ENCODE assay signal across 8 cellular contexts in genomic region chr1:52053862-52054261, GRCh38. TPM values are rescaled to one million over a fixed set of nuclear protein-coding genes. Genes with fewer than 3 reads are reported as not detected.
DNase-seq lines count a peak whose midpoint lies in the region; ATAC-seq, FAIRE-seq and TF ChIP-seq lines count a peak whose summit lies in the region.

No MANE protein-coding gene starts in this region.

- H3K9me2 ChIP-seq in PC-3 (replicated peaks; ENCODE audit: low read length), result no peaks in the 10 kb centered on the region

- no peaks in the 10 kb centered on the region for H3K9me3 ChIP-seq in PC-3 (ENCODE audit: low read length)
- no peaks in the 10 kb centered on the region for H3K9me3 ChIP-seq in kidney (ENCODE audit: control insufficient read depth in 1 of 2, low read length in 2 of 2)

- H3K9me3 Mint-ChIP-seq in progenitor cell of endocrine pancreas (ENCODE audit: low read depth), result no peaks in the 10 kb centered on the region

- no peak for TF ChIP-seq CTCF in GM12865 (IDR thresholded peaks at IDR 0.05; ENCODE audit: insufficient read depth, low read depth, low read length, missing control alignments)
- no peak for TF ChIP-seq CTCF in PC-3 (conservative IDR thresholded peaks at IDR 0.05; ENCODE audit: low read depth, low read length)
- no peak for TF ChIP-seq CTCF in epithelial cell of proximal tubule (conservative IDR thresholded peaks at IDR 0.05; ENCODE audit: low read depth, low read length)
- TF ChIP-seq CTCF in progenitor cell of endocrine pancreas (IDR thresholded peaks at IDR 0.05; ENCODE audit: unreplicated experiment), result no peak
- TF ChIP-seq CTCF in kidney (IDR thresholded peaks at IDR 0.05; ENCODE audit: borderline replicate concordance, extremely low read depth, insufficient read depth), result no peak

- CTCF ChIA-PET in PC-3 (lab: Charles Lee), result no interaction called here

- peaks cover 9% of the 10 kb centered on the region for H3K36me3 Mint-ChIP-seq in progenitor cell of endocrine pancreas (ENCODE audit: insufficient read depth)

- no peak overlapping the region for H2AFZ ChIP-seq in PC-3 (ENCODE audit: low read length)

- no peaks in the 10 kb centered on the region for H3F3A ChIP-seq in PC-3 (ENCODE audit: low read length, unreplicated experiment)

- no TSS peak for BruUV-seq in PC-3 (replicated peaks; lab: Mats Ljungman, UMichigan)

- no peak for DNase-seq in GM12865 (ENCODE audit: low read depth)
- no peak for DNase-seq in PC-3
- no peak for DNase-seq in epithelial cell of proximal tubule (ENCODE audit: low read depth)
- no peak for DNase-seq in progenitor cell of endocrine pancreas (ENCODE audit: low spot score, unreplicated experiment)
- DNase-seq in SW 1271 (lab: John Stamatoyannopoulos, UW), result no peak
- DNase-seq in inferior parietal cortex (ENCODE audit: extremely low spot score), result no peak
- no peak for DNase-seq in kidney

- peaks cover 19% of the 10 kb centered on the region; the same call in 1 of the 2 replicates for H4K20me1 ChIP-seq in PC-3 (ENCODE audit: low read length)

- H3K4me3 Mint-ChIP-seq in progenitor cell of endocrine pancreas (ENCODE audit: low read depth), result peak overlapping the region; percentile 97

- FAIRE-seq in kidney (lab: Jason Lieb, UNC), result no peak

- H3K4me1 ChIP-seq in PC-3 (ENCODE audit: insufficient read depth, low read length) (peaks cover 25% of the 10 kb centered on the region), kidney (ENCODE audit: control insufficient read depth in 1 of 2, insufficient read depth in 1 of 2, low read depth in 1 of 2, low read length in 2 of 2) (peaks cover 17 to 19% of the 10 kb centered on the region in 2 donors)

- POLR2A ChIA-PET in PC-3 (lab: Charles Lee; ENCODE audit: unreplicated experiment), result no interaction called here

- H3K27me3 Mint-ChIP-seq in progenitor cell of endocrine pancreas, result no peaks in the 10 kb centered on the region

- H3K79me2 ChIP-seq in PC-3 (ENCODE audit: low read length), result peaks cover 71% of the 10 kb centered on the region

- no peaks in the 10 kb centered on the region for H3K27me3 ChIP-seq in PC-3 (ENCODE audit: low read length)

- peak overlapping the region; percentile 99 for H3K27ac Mint-ChIP-seq in progenitor cell of endocrine pancreas

- ATAC-seq in PC-3 (no peak), HG02798 (IDR thresholded peaks at IDR 0.05; ENCODE audit: poor library complexity, unreplicated experiment) (no peak)

- intact Hi-C loops in PC-3 (cut with micrococcal nuclease) (loop anchor here (10.0 kb wide), 1 partner anchor 1121 kb away; no protein-coding TSS in a partner anchor), kidney (cut with DNase I) (no loop called here)

- H3K9ac ChIP-seq in PC-3 (ENCODE audit: low read length) (peak overlapping the region; percentile 91; the same call in 1 of the 2 replicates), kidney (ENCODE audit: low read length in 2 of 2) (peak overlapping the region in 1 of 2 donors; percentile 80)

- H3K4me3 ChIP-seq in GM12865 (ENCODE audit: low read depth, low read length), result peak overlapping the region; percentile 91
- peak overlapping the region; percentile 93 for H3K4me3 ChIP-seq in PC-3 (ENCODE audit: low read length)
- H3K4me3 ChIP-seq in epithelial cell of proximal tubule (ENCODE audit: low read depth, low read length), result peak overlapping the region; percentile 81
- H3K4me3 ChIP-seq in kidney (ENCODE audit: low read length in 2 of 2), result peak overlapping the region in 1 of 2 donors; percentile 88

- no peaks in the 10 kb centered on the region for H3K36me3 ChIP-seq in PC-3 (ENCODE audit: low read depth, low read length)
- H3K36me3 ChIP-seq in kidney (ENCODE audit: control insufficient read depth in 1 of 2, insufficient read depth in 2 of 2, low read length in 2 of 2), result peaks cover 0 to 6% of the 10 kb centered on the region in 2 donors

- H3K27ac ChIP-seq in PC-3 (ENCODE audit: low read length) (no peak overlapping the region), kidney (ENCODE audit: low read depth in 2 of 2, low read length in 2 of 2) (no peak overlapping the region)

- H3K4me1 Mint-ChIP-seq in progenitor cell of endocrine pancreas (ENCODE audit: low read depth), result peaks cover 26% of the 10 kb centered on the region

- H3K4me2 ChIP-seq in PC-3 (ENCODE audit: low read length), result peak overlapping the region; percentile 99

RNA-seq across cellular contexts. Expression of gene TXNDC12, which starts 1.1 kb away (rescaled TPM):
- total RNA-seq in PC-3 (2014; rRNA removed) (28.6 and 36.8 TPM in 2 replicates), epithelial cell of proximal tubule (51.7 and 85.7 TPM in 2 replicates), progenitor cell of endocrine pancreas (70.1 and 83.6 TPM in 2 replicates), kidney (46.0 TPM)
- 40.5 TPM for polyA plus RNA-seq in kidney (ENCODE audit: insufficient read depth, low read depth, low replicate concordance)

RNA-seq across cellular contexts. Expression of gene BTF3L4, which starts 2.2 kb away (rescaled TPM):
- total RNA-seq in PC-3 (2014; rRNA removed) (33.8 and 50.4 TPM in 2 replicates), epithelial cell of proximal tubule (47.4 and 65.8 TPM in 2 replicates), progenitor cell of endocrine pancreas (93.1 and 100 TPM in 2 replicates), kidney (41.5 TPM)
- polyA plus RNA-seq in kidney (ENCODE audit: insufficient read depth, low read depth, low replicate concordance), result 45.3 TPM

RNA-seq across cellular contexts. Expression of gene KTI12, which starts 20.3 kb away (rescaled TPM):
- total RNA-seq in PC-3 (2014; rRNA removed) (9.7 and 12.8 TPM in 2 replicates), epithelial cell of proximal tubule (10.4 and 14.4 TPM in 2 replicates), progenitor cell of endocrine pancreas (8.3 and 8.5 TPM in 2 replicates), kidney (8.5 TPM)
- 6.4 TPM for polyA plus RNA-seq in kidney (ENCODE audit: insufficient read depth, low read depth, low replicate concordance)
